19 cellular contexts compared by ENCODE assay signal in the genomic region with DNA sequence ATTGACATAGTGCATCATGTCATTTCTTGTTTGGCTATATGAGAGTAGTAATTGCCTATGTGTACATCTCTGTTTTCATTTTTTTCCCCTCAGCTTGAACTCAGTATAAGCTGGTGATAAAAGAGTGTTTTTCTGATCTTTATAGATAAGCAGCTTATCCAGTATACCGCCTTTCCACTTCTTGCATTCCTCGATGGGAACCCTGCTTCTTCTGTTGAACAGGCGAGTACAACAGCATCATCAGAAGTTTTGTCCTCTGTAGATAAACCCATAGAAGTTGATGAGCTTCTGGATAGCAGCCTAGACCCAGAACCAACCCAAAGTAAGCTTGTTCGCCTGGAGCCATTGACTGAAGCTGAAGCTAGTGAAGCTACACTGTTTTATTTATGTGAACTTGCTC. TPM values are rescaled to one million over a fixed set of nuclear protein-coding genes. Genes with fewer than 3 reads are reported as not detected.
DNase-seq lines count a peak whose midpoint lies in the region; ATAC-seq, FAIRE-seq and TF ChIP-seq lines count a peak whose summit lies in the region.
"Had no signal": no experiment of that assay in that cellular context is flagged by ENCODE, and none has a peak within 500 bp of the region (broad histone marks: within the 10 kb centered on the region; RNA-seq: fewer than 3 reads in every experiment).

No MANE protein-coding gene starts in this region.

- DNase-seq in D721Med (ENCODE audit: insufficient read length, low spot score) (no peak), T-helper 17 cell (no peak), erythroblast (lab: John Stamatoyannopoulos, UW) (peak; percentile 47 to 87), brain microvascular endothelial cell (no peak)
- no peak for DNase-seq in activated naive CD8-positive, alpha-beta T cell treated with anti-CD3 and anti-CD28 coated beads for 36 hours
- DNase-seq in stimulated activated CD4-positive, alpha-beta T cell treated with anti-CD3 and anti-CD28 coated beads, Interleukin-4, amount 100 ng/mL, for 4 hours = no peak
- DNase-seq: CD4-positive, CD25-positive, alpha-beta regulatory T cell; CD8-positive, alpha-beta memory T cell; DMS53; DMS79 treated with DMSO at 0.1 percent for 48 hours; GF-D8; GOT3; HFFc6 had no signal

- peaks cover 9% of the 10 kb centered on the region for H3K36me3 ChIP-seq in brain microvascular endothelial cell (replicated peaks)

- H3K4me3 ChIP-seq in brain microvascular endothelial cell (ENCODE audit: low read depth, low read length) = no peak overlapping the region
- H3K4me3 ChIP-seq: BLaER1, HAP-1 had no signal

- TF ChIP-seq CTCF in D721Med (IDR thresholded peaks at IDR 0.05; ENCODE audit: insufficient read depth, missing control alignments) (no peak), brain microvascular endothelial cell (IDR thresholded peaks at IDR 0.05; ENCODE audit: low read depth, low read length, missing control alignments) (no peak)

- H3K4me1 Mint-ChIP-seq in T-helper 17 cell = peaks cover 8% of the 10 kb centered on the region
- peaks cover 17% of the 10 kb centered on the region for H3K4me1 Mint-ChIP-seq in activated naive CD8-positive, alpha-beta T cell treated with anti-CD3 and anti-CD28 coated beads for 36 hours
- H3K4me1 Mint-ChIP-seq: B cell had no signal

- no peaks in the 10 kb centered on the region for H3K27me3 ChIP-seq in brain microvascular endothelial cell (replicated peaks)
- H3K27me3 ChIP-seq: BLaER1 had no signal

- peak; percentile 25 for FAIRE-seq in D721Med (lab: Jason Lieb, UNC)
- FAIRE-seq: GM12892, H54 had no signal

- no peaks in the 10 kb centered on the region for H3K9me3 Mint-ChIP-seq in activated naive CD8-positive, alpha-beta T cell treated with anti-CD3 and anti-CD28 coated beads for 36 hours
- H3K9me3 Mint-ChIP-seq: CD8-positive, alpha-beta memory T cell; HFFc6 had no signal

- no peaks in the 10 kb centered on the region for H3K9me3 ChIP-seq in T-helper 17 cell (ENCODE audit: control insufficient read depth, low read length, poor library complexity, severe bottlenecking)
- H3K9me3 ChIP-seq: BLaER1, HAP-1 had no signal

- H3K27ac Mint-ChIP-seq in T-helper 17 cell = peak overlapping the region; percentile 34
- no peak overlapping the region for H3K27ac Mint-ChIP-seq in activated naive CD8-positive, alpha-beta T cell treated with anti-CD3 and anti-CD28 coated beads for 36 hours
- H3K27ac Mint-ChIP-seq: B cell, HFFc6 had no signal

- H3K27me3 Mint-ChIP-seq in T-helper 17 cell = no peaks in the 10 kb centered on the region
- H3K27me3 Mint-ChIP-seq in activated naive CD8-positive, alpha-beta T cell treated with anti-CD3 and anti-CD28 coated beads for 36 hours = no peaks in the 10 kb centered on the region
- H3K27me3 Mint-ChIP-seq: B cell; CD4-positive, CD25-positive, alpha-beta regulatory T cell; CD8-positive, alpha-beta memory T cell had no signal

- H3K27ac ChIP-seq in brain microvascular endothelial cell = no peak overlapping the region
- H3K27ac ChIP-seq: BLaER1, C4-2B had no signal

- peaks cover 3% of the 10 kb centered on the region for H3K36me3 Mint-ChIP-seq in T-helper 17 cell (ENCODE audit: low read depth)
- H3K36me3 Mint-ChIP-seq in activated naive CD8-positive, alpha-beta T cell treated with anti-CD3 and anti-CD28 coated beads for 36 hours = peaks cover 44% of the 10 kb centered on the region

- no peak overlapping the region for H3K4me3 Mint-ChIP-seq in T-helper 17 cell
- H3K4me3 Mint-ChIP-seq in activated naive CD8-positive, alpha-beta T cell treated with anti-CD3 and anti-CD28 coated beads for 36 hours = no peak overlapping the region
- H3K4me3 Mint-ChIP-seq: B cell; CD4-positive, CD25-positive, alpha-beta regulatory T cell; CD8-positive, alpha-beta memory T cell; HFFc6 had no signal

- no peak for ATAC-seq in T-helper 17 cell

- TF ChIP-seq POLR2A in erythroblast (IDR thresholded peaks at IDR 0.05; ENCODE audit: low read length) = no peak

- in situ Hi-C loops in brain microvascular endothelial cell (cut with HindIII; ENCODE audit: low pct_ligation_motif_present, low sequenced_read_pairs) = no loop called here

RNA-seq across cellular contexts. Expression of a gene that starts 32.3 kb away (rescaled TPM):
- total RNA-seq in T-helper 17 cell = 10 to 100 TPM; 16.1 to 20.4 TPM
- 10 to 100 TPM; 23.0 to 25.3 TPM for total RNA-seq in activated naive CD8-positive, alpha-beta T cell treated with anti-CD3 and anti-CD28 coated beads for 36 hours

RNA-seq across cellular contexts. Expression of a gene that starts 39.8 kb away (rescaled TPM):
- 100 to 1,000 TPM; 120 to 127 TPM for total RNA-seq in T-helper 17 cell
- 10 to 100 TPM; 47.7 to 48.0 TPM for total RNA-seq in activated naive CD8-positive, alpha-beta T cell treated with anti-CD3 and anti-CD28 coated beads for 36 hours

Comparison
In these comparisons a context has a peak if more than half of its experiments do, and no peak if none do; other contexts are left out.
1. DNase-seq: peak in erythroblast (2 of 2); none in D721Med (single experiment), T-helper 17 cell (0 of 3), brain microvascular endothelial cell (single experiment), activated naive CD8-positive, alpha-beta T cell treated with anti-CD3 and anti-CD28 coated beads for 36 hours (single experiment) and stimulated activated CD4-positive, alpha-beta T cell treated with anti-CD3 and anti-CD28 coated beads, Interleukin-4, amount 100 ng/mL, for 4 hours (0 of 2).